9 cellular contexts compared by ENCODE assay signal in the genomic region with DNA sequence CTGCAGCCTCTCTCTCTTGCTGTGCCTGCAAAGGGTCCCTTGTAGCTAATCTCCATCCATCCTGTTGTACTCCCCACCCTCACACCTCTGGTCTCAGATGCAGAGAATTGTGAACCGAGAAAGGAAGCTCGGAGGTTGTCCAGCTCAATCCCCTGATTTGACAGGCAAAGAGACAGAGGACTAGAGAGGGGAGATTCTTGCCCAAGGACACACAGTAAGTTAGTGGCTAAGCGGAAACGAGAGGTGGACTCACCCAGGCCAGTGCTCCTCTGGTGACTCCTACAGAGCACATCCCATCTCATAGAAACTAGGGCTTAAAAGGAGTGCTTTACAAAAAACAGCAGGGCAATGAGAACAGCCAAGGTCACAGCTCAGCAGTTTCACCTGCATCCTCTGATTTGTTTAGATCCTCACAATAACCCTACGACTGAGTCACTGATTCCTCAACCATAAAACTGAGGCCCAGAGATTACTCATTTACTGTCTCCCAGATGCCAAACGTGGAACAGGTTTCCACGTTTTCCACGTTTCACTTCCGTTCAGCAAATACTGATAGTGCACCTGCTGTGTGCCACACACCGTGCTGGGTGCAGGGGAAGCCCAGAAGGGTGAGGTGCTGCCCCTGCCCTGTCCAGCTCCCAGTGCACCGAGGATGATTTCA. TPM values are rescaled to one million over a fixed set of nuclear protein-coding genes. Genes with fewer than 3 reads are reported as not detected.
A peak's percentile ranks its signal among the peaks of the same experiment; 100 is the strongest.
DNase-seq lines count a peak whose midpoint lies in the region; ATAC-seq and TF ChIP-seq lines count a peak whose summit lies in the region.
"Had no signal": no experiment of that assay in that cellular context is flagged by ENCODE, and none has a peak within 500 bp of the region (broad histone marks: within the 10 kb centered on the region; RNA-seq: fewer than 3 reads in every experiment).

No MANE protein-coding gene starts in this region.

- TF ChIP-seq POLR2A in sigmoid colon (IDR thresholded peaks at IDR 0.05) (no peak), suprapubic skin (IDR thresholded peaks at IDR 0.05) (no peak)

- WGBS in sigmoid colon, 2 donors: 46 to 65% methylated on average over 11 of the region's 11 CpGs
- 82% methylated on average over 11 of the region's 11 CpGs for WGBS in suprapubic skin

- H3K9me3 ChIP-seq in sigmoid colon (no peaks in the 10 kb centered on the region), suprapubic skin (no peaks in the 10 kb centered on the region)

- no peaks in the 10 kb centered on the region for H3K27me3 ChIP-seq in sigmoid colon
- H3K27me3 ChIP-seq in suprapubic skin: no peaks in the 10 kb centered on the region

- no peaks in the 10 kb centered on the region for H3K27me3 Mint-ChIP-seq in chondrocyte (ENCODE audit: low read depth)

- DNase-seq in germinal center (ENCODE audit: low spot score) (peak; percentile 77), chondrocyte (ENCODE audit: low spot score) (no peak), activated T-cell treated with anti-CD3 and anti-CD28 coated beads for 4 hours (no peak), sigmoid colon (no peak), suprapubic skin (ENCODE audit: low spot score in 2 of 2) (no peak)

- no peak overlapping the region for H3K4me3 Mint-ChIP-seq in chondrocyte (ENCODE audit: unreplicated experiment)

- H3K36me3 Mint-ChIP-seq in chondrocyte (ENCODE audit: low read depth): peaks cover 22% of the 10 kb centered on the region

- no peak for TF ChIP-seq CTCF in chondrocyte (IDR thresholded peaks at IDR 0.05)
- TF ChIP-seq CTCF in sigmoid colon (IDR thresholded peaks at IDR 0.05): no peak
- no peak for TF ChIP-seq CTCF in suprapubic skin (IDR thresholded peaks at IDR 0.05)

- H3K4me1 ChIP-seq in sigmoid colon (no peaks in the 10 kb centered on the region), suprapubic skin (peaks cover 24% of the 10 kb centered on the region)

- no peak overlapping the region for H3K27ac Mint-ChIP-seq in chondrocyte (ENCODE audit: unreplicated experiment)

- intact Hi-C loops in sigmoid colon (cut with DNase I): no loop called here

- H3K9me3 Mint-ChIP-seq in chondrocyte (ENCODE audit: low read depth): no peaks in the 10 kb centered on the region

- H3K27ac ChIP-seq in sigmoid colon (no peak overlapping the region), suprapubic skin (no peak overlapping the region)

- ATAC-seq in GM18499 (IDR thresholded peaks at IDR 0.05; ENCODE audit: insufficient read depth, unreplicated experiment) (peak; percentile 62), GM21619 (IDR thresholded peaks at IDR 0.05; ENCODE audit: unreplicated experiment) (peak; percentile 62), HG03457 (IDR thresholded peaks at IDR 0.05; ENCODE audit: unreplicated experiment) (peak; percentile 68)

- TF ChIP-seq EP300 in sigmoid colon (IDR thresholded peaks at IDR 0.05): no peak
- TF ChIP-seq EP300 in suprapubic skin (IDR thresholded peaks at IDR 0.05): no peak

- H3K4me3 ChIP-seq in sigmoid colon: no peak overlapping the region
- no peak overlapping the region for H3K4me3 ChIP-seq in suprapubic skin
- H3K4me3 ChIP-seq: smooth muscle cell had no signal

- H3K4me1 Mint-ChIP-seq in chondrocyte (ENCODE audit: low read depth): peaks cover 3% of the 10 kb centered on the region

- no peaks in the 10 kb centered on the region for H3K36me3 ChIP-seq in sigmoid colon
- H3K36me3 ChIP-seq in suprapubic skin: no peaks in the 10 kb centered on the region

RNA-seq across cellular contexts. Expression of gene EHD3, which starts 22.1 kb away (rescaled TPM):
- total RNA-seq in chondrocyte: 22.3 to 29.9 TPM (median 24.0 TPM) in 3 replicates
- total RNA-seq in sigmoid colon: 1 to 10 TPM; 2.3 to 7.8 (median 4.0) TPM
- polyA plus RNA-seq in sigmoid colon: 1 to 10 TPM in 1 of 3 donors, under 1 TPM in 2; 0.60 to 4.0 (median 0.92) TPM
- total RNA-seq in suprapubic skin: 1 to 10 TPM; 3.9 to 7.0 (median 5.2) TPM

RNA-seq across cellular contexts. Expression of gene CAPN14, which starts 38.7 kb away (rescaled TPM):
- total RNA-seq in chondrocyte: 0.10 to 0.39 TPM (median 0.15 TPM) in 3 replicates
- total RNA-seq in sigmoid colon: under 1 TPM in 2 of 4 donors, not detected in 2; 0.16 to 0.27 TPM
- under 1 TPM in 2 of 3 donors, not detected in 1; 0.23 to 0.25 TPM for polyA plus RNA-seq in sigmoid colon
- total RNA-seq in suprapubic skin: 1 to 10 TPM in 1 of 4 donors, under 1 TPM in 3; 0.53 to 2.1 (median 0.83) TPM
